8 cellular contexts compared by ENCODE assay signal in the genomic region with DNA sequence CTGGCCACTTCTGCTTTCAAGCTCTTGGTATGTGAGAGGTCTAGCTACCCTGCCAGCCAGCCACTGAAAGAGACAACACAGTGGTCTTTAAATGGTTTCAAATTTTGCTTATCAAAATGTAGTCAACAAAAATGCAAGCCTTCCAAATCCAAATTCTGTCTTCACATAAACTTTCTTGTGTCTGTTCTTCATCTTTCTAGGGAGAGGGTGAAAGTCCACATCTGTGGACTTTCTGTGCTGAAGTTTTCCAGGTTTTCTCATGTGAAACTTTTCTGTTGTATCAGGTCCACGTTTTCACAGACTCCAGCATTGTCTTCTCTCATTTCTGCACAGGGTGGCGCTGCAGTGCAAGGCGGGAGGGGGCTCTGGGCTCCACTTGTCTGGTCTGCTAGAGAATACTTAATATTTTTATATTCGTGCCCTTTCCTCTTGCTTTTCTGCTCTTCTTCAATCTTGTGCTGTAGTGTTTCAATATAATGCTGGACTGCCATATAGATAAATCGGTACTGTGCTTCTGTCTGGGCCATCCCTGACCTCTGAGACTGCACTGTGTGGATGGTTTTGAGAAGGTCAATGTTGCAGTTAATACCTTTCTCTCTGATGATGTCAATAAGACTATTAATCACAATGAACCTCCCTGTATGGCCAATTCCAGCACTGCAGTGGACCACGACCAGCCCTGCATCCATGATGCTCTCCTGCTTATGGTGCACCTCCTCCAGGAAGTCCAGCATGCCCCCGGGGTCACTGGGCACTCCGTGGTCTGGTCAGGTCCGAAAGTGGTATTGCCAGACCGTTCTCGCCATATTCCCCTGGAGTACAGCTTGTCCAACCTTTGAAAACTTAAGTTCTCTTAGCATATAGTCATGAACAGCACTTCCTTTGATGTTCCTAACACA.
DNase-seq lines count a peak whose midpoint lies in the region; ATAC-seq, FAIRE-seq and TF ChIP-seq lines count a peak whose summit lies in the region.

No MANE protein-coding gene starts in this region.

- no peaks in the 10 kb centered on the region for H4K20me1 ChIP-seq in MM.1S (ENCODE audit: insufficient read depth, low read length)
- no peaks in the 10 kb centered on the region for H4K20me1 ChIP-seq in keratinocyte (ENCODE audit: control insufficient read depth, extremely low read depth, insufficient read depth, low read length)

- no peak overlapping the region for H3K27ac ChIP-seq in 22Rv1
- H3K27ac ChIP-seq in MM.1S (ENCODE audit: low read length) = peak overlapping the region; percentile 75; the same call in 1 of the 2 replicates
- no peak overlapping the region for H3K27ac ChIP-seq in body of pancreas
- H3K27ac ChIP-seq in keratinocyte (ENCODE audit: control insufficient read depth, insufficient read depth, low read length) = no peak overlapping the region

- H3K4me2 ChIP-seq in MM.1S (ENCODE audit: low read depth, low read length) = peak overlapping the region; percentile 57; the same call in 1 of the 2 replicates
- H3K4me2 ChIP-seq in keratinocyte (ENCODE audit: control insufficient read depth, extremely low read depth, insufficient read depth, low read depth, low read length) = no peak overlapping the region

- no peaks in the 10 kb centered on the region for H3K9me1 ChIP-seq in keratinocyte (ENCODE audit: control insufficient read depth, extremely low read depth, insufficient read depth, low read length)

- WGBS in body of pancreas, 2 donors = 34 to 41% methylated on average over 11 of the region's 11 CpGs

- peaks cover 8% of the 10 kb centered on the region for H3K79me2 ChIP-seq in MM.1S (ENCODE audit: low read length)
- H3K79me2 ChIP-seq in keratinocyte (ENCODE audit: control insufficient read depth, insufficient read depth, low read length) = no peaks in the 10 kb centered on the region

- peak; percentile 95 for TF ChIP-seq CTCF in 22Rv1 (IDR thresholded peaks at IDR 0.05)
- TF ChIP-seq CTCF in GM13977 (IDR thresholded peaks at IDR 0.05; ENCODE audit: extremely low read depth, insufficient read depth, missing control alignments) = peak; percentile 85
- peak; percentile 91 for TF ChIP-seq CTCF in MM.1S (IDR thresholded peaks at IDR 0.05; ENCODE audit: low read length)
- peak; percentile 35 to 86 (median 74) for TF ChIP-seq CTCF in body of pancreas (IDR thresholded peaks at IDR 0.05)
- peak; percentile 82 to 90 (median 85) for TF ChIP-seq CTCF in keratinocyte (optimal IDR thresholded peaks at IDR 0.05 in 1 of 3, IDR thresholded peaks at IDR 0.05 in 1 of 3, conservative IDR thresholded peaks at IDR 0.05 in 1 of 3; ENCODE audit: extremely low read depth in 1 of 3, insufficient read depth in 2 of 3, low read length in 3 of 3)

- H3F3A ChIP-seq in MM.1S (ENCODE audit: insufficient read depth, low read length) = peaks cover 18% of the 10 kb centered on the region

- no peaks in the 10 kb centered on the region for H3K9me3 ChIP-seq in MM.1S (replicated peaks; ENCODE audit: insufficient read depth, low read length)
- no peaks in the 10 kb centered on the region for H3K9me3 ChIP-seq in body of pancreas
- no peaks in the 10 kb centered on the region for H3K9me3 ChIP-seq in keratinocyte (ENCODE audit: control insufficient read depth, low read depth, low read length)

- H3K4me1 ChIP-seq in MM.1S (ENCODE audit: low read length) (peaks cover 47% of the 10 kb centered on the region), body of pancreas (peaks cover 39% of the 10 kb centered on the region), keratinocyte (ENCODE audit: control insufficient read depth, extremely low read depth, insufficient read depth, low read length) (peaks cover 25% of the 10 kb centered on the region)

- FAIRE-seq in keratinocyte (lab: Jason Lieb, UNC) = no peak

- H3K9ac ChIP-seq in MM.1S (ENCODE audit: low read length) = peak overlapping the region; percentile 39; the same call in 1 of the 2 replicates
- H3K9ac ChIP-seq in keratinocyte (ENCODE audit: control insufficient read depth, extremely low read depth, insufficient read depth, low read length) = no peak overlapping the region

- H3K27me3 ChIP-seq in MM.1S (replicated peaks; ENCODE audit: insufficient read depth, low read length) = no peaks in the 10 kb centered on the region
- H3K27me3 ChIP-seq in body of pancreas = no peaks in the 10 kb centered on the region
- no peaks in the 10 kb centered on the region for H3K27me3 ChIP-seq in keratinocyte (ENCODE audit: control insufficient read depth, extremely low read depth, insufficient read depth, low read length)

- dilution Hi-C loops in keratinocyte (cut with MboI; ENCODE audit: extremely low pct_ligation_motif_present, low sequenced_read_pairs) = no loop called here

- DNase-seq in GM13977 (ENCODE audit: low spot score) = peak; percentile 45
- DNase-seq in MM.1S = peak; percentile 69
- DNase-seq in UCSD-AML1 (lab: John Stamatoyannopoulos, UW; ENCODE audit: unreplicated experiment) = peak; percentile 73
- DNase-seq in body of pancreas = peak; percentile 54 to 70 (median 68)
- DNase-seq in keratinocyte (ENCODE audit: low read depth, low spot score) = no peak
- peak; percentile 73 for DNase-seq in stimulated activated CD4-positive, alpha-beta T cell treated with anti-CD3 and anti-CD28 coated beads, Interleukin-4, amount 100 ng/mL, for 1 hour

- peak; percentile 78 for ATAC-seq in body of pancreas
- no peak for ATAC-seq in HG03378 (IDR thresholded peaks at IDR 0.05; ENCODE audit: unreplicated experiment)

- no peaks in the 10 kb centered on the region for H3K9me2 ChIP-seq in MM.1S (replicated peaks; ENCODE audit: insufficient read depth, low read length)

- H3K4me3 ChIP-seq in MM.1S (ENCODE audit: low read length) (peak overlapping the region; percentile 28; the same call in 1 of the 2 replicates), body of pancreas (no peak overlapping the region), keratinocyte (ENCODE audit: control insufficient read depth in 2 of 3, extremely low read depth in 1 of 3, insufficient read depth in 2 of 3, low read depth in 1 of 3, low read length in 3 of 3) (no peak overlapping the region)

- in situ Hi-C loops in GM13977 (cut with MboI; ENCODE audit: low pct_unique_long_range_greater_than_20kb, low sequenced_read_pairs, unreplicated experiment) = loop anchor here (5.0 kb wide), 2 partner anchors 162 to 237 kb away; a partner anchor contains a TSS

- no peak for TF ChIP-seq POLR2A in body of pancreas (IDR thresholded peaks at IDR 0.05)

- intact Hi-C loops in body of pancreas (cut with DNase I) = no loop called here

- no peaks in the 10 kb centered on the region for H3K36me3 ChIP-seq in MM.1S (replicated peaks; ENCODE audit: insufficient read depth, low read length)
- H3K36me3 ChIP-seq in body of pancreas (replicated peaks in 1 of 2; ENCODE audit: insufficient read depth in 1 of 2, low read depth in 2 of 2) = no peaks in the 10 kb centered on the region
- no peaks in the 10 kb centered on the region for H3K36me3 ChIP-seq in keratinocyte (ENCODE audit: control insufficient read depth in 2 of 2, extremely low read depth in 1 of 2, insufficient read depth in 2 of 2, low read length in 2 of 2)

- H2AFZ ChIP-seq in MM.1S (ENCODE audit: low read length) (peak overlapping the region; percentile 51), keratinocyte (ENCODE audit: control insufficient read depth, low read length) (peak overlapping the region; percentile 60)
